In the genomic region with DNA sequence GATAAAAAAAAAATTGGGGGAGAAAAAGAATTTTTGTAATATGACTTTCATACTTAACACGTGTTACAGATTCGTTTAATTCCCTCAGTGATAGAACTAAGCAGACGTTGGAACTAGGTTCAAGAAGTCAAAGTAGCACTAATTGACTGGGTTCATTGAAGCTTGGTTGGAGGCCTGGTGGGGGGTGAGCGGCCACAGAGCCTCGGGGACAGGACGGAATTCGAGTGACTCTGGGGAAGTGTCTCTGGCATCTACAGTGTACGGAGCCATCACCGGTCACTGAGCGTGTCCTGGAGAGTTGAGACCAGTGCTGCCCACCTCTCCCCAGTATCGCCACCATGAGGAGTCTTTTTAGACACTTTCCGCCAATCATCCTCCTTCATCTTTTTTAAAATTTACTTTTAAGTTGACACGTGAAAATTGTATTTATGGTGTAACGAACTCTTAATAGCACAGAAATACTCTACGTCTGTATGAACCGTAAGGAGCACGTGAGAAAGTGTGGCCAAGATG, we compare ENCODE assay signal across 9 cellular contexts. TPM values are rescaled to one million over a fixed set of nuclear protein-coding genes. Genes with fewer than 3 reads are reported as not detected.
DNase-seq lines count a peak whose midpoint lies in the region; FAIRE-seq and TF ChIP-seq lines count a peak whose summit lies in the region.
"Had no signal": no experiment of that assay in that cellular context is flagged by ENCODE, and none has a peak within 500 bp of the region (broad histone marks: within the 10 kb centered on the region; RNA-seq: fewer than 3 reads in every experiment).

No MANE protein-coding gene starts in this region.

- H3K4me1 ChIP-seq in kidney (ENCODE audit: control insufficient read depth in 1 of 2, insufficient read depth in 1 of 2, low read depth in 1 of 2, low read length in 2 of 2) (peaks cover 16% of the 10 kb centered on the region in 2 donors), thymus (ENCODE audit: control insufficient read depth, insufficient read depth, low read length) (peaks cover 37% of the 10 kb centered on the region)

- no peaks in the 10 kb centered on the region for H3K27me3 Mint-ChIP-seq in activated T-cell treated with anti-CD3 and anti-CD28 coated beads, Interleukin-2, amount 50 U/mL, for 24 hours
- peaks cover 3% of the 10 kb centered on the region for H3K27me3 Mint-ChIP-seq in activated naive CD8-positive, alpha-beta T cell treated with anti-CD3 and anti-CD28 coated beads for 36 hours

- no peak for FAIRE-seq in kidney (lab: Jason Lieb, UNC)

- no peaks in the 10 kb centered on the region for H3K9me3 ChIP-seq in kidney (ENCODE audit: control insufficient read depth in 1 of 2, low read length in 2 of 2)
- H3K9me3 ChIP-seq in thymus (ENCODE audit: control insufficient read depth): no peaks in the 10 kb centered on the region

- no peaks in the 10 kb centered on the region for H3K9me3 Mint-ChIP-seq in activated T-cell treated with anti-CD3 and anti-CD28 coated beads, Interleukin-2, amount 50 U/mL, for 24 hours
- H3K9me3 Mint-ChIP-seq in activated naive CD8-positive, alpha-beta T cell treated with anti-CD3 and anti-CD28 coated beads for 36 hours: no peaks in the 10 kb centered on the region

- H3K27me3 ChIP-seq in thymus (ENCODE audit: control insufficient read depth, insufficient read depth): no peaks in the 10 kb centered on the region

- H3K4me1 Mint-ChIP-seq in activated T-cell treated with anti-CD3 and anti-CD28 coated beads, Interleukin-2, amount 50 U/mL, for 24 hours (ENCODE audit: low read depth): peaks cover 69% of the 10 kb centered on the region
- H3K4me1 Mint-ChIP-seq in activated naive CD8-positive, alpha-beta T cell treated with anti-CD3 and anti-CD28 coated beads for 36 hours: peaks cover 37% of the 10 kb centered on the region

- TF ChIP-seq CTCF in kidney (IDR thresholded peaks at IDR 0.05; ENCODE audit: borderline replicate concordance, extremely low read depth, insufficient read depth): no peak

- peak overlapping the region; percentile 51 to 62 for H3K4me3 ChIP-seq in kidney (ENCODE audit: low read length in 2 of 2)
- H3K4me3 ChIP-seq in thymus (ENCODE audit: low read length): peak overlapping the region; percentile 85

- peak overlapping the region; percentile 61 for H3K27ac Mint-ChIP-seq in activated T-cell treated with anti-CD3 and anti-CD28 coated beads, Interleukin-2, amount 50 U/mL, for 24 hours
- no peak overlapping the region for H3K27ac Mint-ChIP-seq in activated naive CD8-positive, alpha-beta T cell treated with anti-CD3 and anti-CD28 coated beads for 36 hours

- H3K9ac ChIP-seq in kidney (ENCODE audit: low read length in 2 of 2): peak overlapping the region; percentile 63

- peak overlapping the region; percentile 80 for H3K4me3 Mint-ChIP-seq in activated T-cell treated with anti-CD3 and anti-CD28 coated beads, Interleukin-2, amount 50 U/mL, for 24 hours
- peak overlapping the region; percentile 78 for H3K4me3 Mint-ChIP-seq in activated naive CD8-positive, alpha-beta T cell treated with anti-CD3 and anti-CD28 coated beads for 36 hours

- H3K36me3 Mint-ChIP-seq in activated T-cell treated with anti-CD3 and anti-CD28 coated beads, Interleukin-2, amount 50 U/mL, for 24 hours (ENCODE audit: low read depth): peaks cover 27% of the 10 kb centered on the region
- H3K36me3 Mint-ChIP-seq in activated naive CD8-positive, alpha-beta T cell treated with anti-CD3 and anti-CD28 coated beads for 36 hours: peaks cover 17% of the 10 kb centered on the region

- intact Hi-C loops in kidney (cut with DNase I): no loop called here

- H3K36me3 ChIP-seq in kidney (ENCODE audit: control insufficient read depth in 1 of 2, insufficient read depth in 2 of 2, low read length in 2 of 2): no peaks in the 10 kb centered on the region
- H3K36me3 ChIP-seq in thymus (ENCODE audit: control insufficient read depth, insufficient read depth): no peaks in the 10 kb centered on the region

- H3K27ac ChIP-seq in kidney (ENCODE audit: low read depth in 2 of 2, low read length in 2 of 2) (no peak overlapping the region), thymus (ENCODE audit: low read depth) (no peak overlapping the region)

- WGBS in thymus: 93% methylated on average over 17 of the region's 17 CpGs

- no peak for DNase-seq in activated T-cell treated with anti-CD3 and anti-CD28 coated beads, Interleukin-2, amount 50 U/mL, for 24 hours
- no peak for DNase-seq in activated T-cell treated with anti-CD3 and anti-CD28 coated beads, Interleukin-2, amount 50 U/mL, for 48 hours
- no peak for DNase-seq in activated naive CD8-positive, alpha-beta T cell treated with anti-CD3 and anti-CD28 coated beads for 36 hours
- DNase-seq in kidney (no peak), GM19238 (ENCODE audit: insufficient read length, low spot score) (no peak), RKO (ENCODE audit: low spot score) (no peak), NCI-H2107 (lab: John Stamatoyannopoulos, UW) (no peak)
- DNase-seq: SW 1271 had no signal

RNA-seq across cellular contexts. Expression of gene ZFYVE21, which starts 1.3 kb away (rescaled TPM):
- total RNA-seq in activated naive CD8-positive, alpha-beta T cell treated with anti-CD3 and anti-CD28 coated beads for 36 hours: 1 to 10 TPM; 8.0 to 8.9 TPM
- 70.9 TPM for total RNA-seq in kidney
- polyA plus RNA-seq in kidney (ENCODE audit: insufficient read depth, low read depth, low replicate concordance): 67.8 TPM
- polyA plus RNA-seq in thymus: 38.9 TPM

RNA-seq across cellular contexts. Expression of gene XRCC3, which starts 1.7 kb away (rescaled TPM):
- total RNA-seq in activated naive CD8-positive, alpha-beta T cell treated with anti-CD3 and anti-CD28 coated beads for 36 hours: 10 to 100 TPM; 57.8 to 65.0 TPM
- 6.3 TPM for total RNA-seq in kidney
- polyA plus RNA-seq in kidney (ENCODE audit: insufficient read depth, low read depth, low replicate concordance) (2.8 TPM), thymus (4.4 TPM)
